23 cellular contexts compared by ENCODE assay signal in genomic region chr17:10621397-10621796, GRCh38.
"Had no signal": no experiment of that assay in that cellular context is flagged by ENCODE, and none has a peak within 500 bp of the region (broad histone marks: within the 10 kb centered on the region; RNA-seq: fewer than 3 reads in every experiment).

No MANE protein-coding gene starts in this region.

- H3K4me1 Mint-ChIP-seq: activated CD4-positive, alpha-beta T cell treated with anti-CD3 and anti-CD28 coated beads, Interleukin-2, amount 10 ng/mL, durations not matched to agents 24 days and 14 days; activated CD8-positive, alpha-beta memory T cell treated with anti-CD3 and anti-CD28 coated beads, Interleukin-2, amount 10 ng/mL, durations not matched to agents 7 days and 5 days; activated naive CD4-positive, alpha-beta T cell treated with anti-CD3 and anti-CD28 coated beads, Interleukin-2, amount 50 U/mL, for 24 hours had no signal

- DNase-seq: activated CD4-positive, alpha-beta T cell treated with anti-CD3 and anti-CD28 coated beads, Interleukin-2, amount 10 ng/mL, durations not matched to agents 24 days and 14 days; activated CD4-positive, alpha-beta T cell treated with anti-CD3 and anti-CD28 coated beads, Interleukin-2, amount 50 U/mL, for 48 hours; activated CD4-positive, CD25-positive, alpha-beta regulatory T cell treated with anti-CD3 and anti-CD28 coated beads, Interleukin-2, amount 50 U/mL, for 72 hours; activated CD8-positive, alpha-beta memory T cell treated with anti-CD3 and anti-CD28 coated beads, Interleukin-2, amount 10 ng/mL, durations not matched to agents 7 days and 5 days; activated effector memory CD4-positive, alpha-beta T cell treated with Interleukin-2 at 50 U/mL for 16 hours; activated naive CD4-positive, alpha-beta T cell; activated T-cell treated with anti-CD3 and anti-CD28 coated beads, Interleukin-2, amount 50 U/mL, for 24 hours; amniotic stem cell; MM.1S; NCI-H1105; NCI-H1436 treated with DMSO at 0.1 percent for 48 hours; NCI-H187; NCI-H2081; NCI-H510A treated with DMSO at 0.1 percent for 48 hours; NCI-H69; Peyer's patch; SHP77; SW 1271 had no signal

- H3K27ac ChIP-seq: Peyer's patch, SJSA1 had no signal

- H3K4me3 ChIP-seq: Peyer's patch, SJSA1 had no signal

- H3K4me1 ChIP-seq: Peyer's patch, SJSA1 had no signal

- H3K27me3 ChIP-seq: Peyer's patch, SJSA1 had no signal

- H3K9me3 Mint-ChIP-seq: activated CD4-positive, alpha-beta T cell treated with anti-CD3 and anti-CD28 coated beads, Interleukin-2, amount 10 ng/mL, durations not matched to agents 24 days and 14 days; activated naive CD4-positive, alpha-beta T cell treated with anti-CD3 and anti-CD28 coated beads, Interleukin-2, amount 50 U/mL, for 24 hours; activated T-cell treated with anti-CD3 and anti-CD28 coated beads, Interleukin-2, amount 50 U/mL, for 24 hours; activated T-helper 1 cell treated with anti-CD3 and anti-CD28 coated beads, Interleukin-12 subunit alpha, Interleukin-12 subunit beta, Interleukin-2, Interleukin-4 antibody, amounts not matched to agents 30 ng/mL and 10 ng/mL and 1 ng/mL, durations not matched to agents 14 hours and 24 hours and 36 hours had no signal

- H3K9me3 ChIP-seq: Peyer's patch, SJSA1 had no signal

- H3K36me3 ChIP-seq: Peyer's patch, SJSA1 had no signal

- H3K4me3 Mint-ChIP-seq: activated CD4-positive, alpha-beta T cell treated with anti-CD3 and anti-CD28 coated beads, Interleukin-2, amount 10 ng/mL, durations not matched to agents 24 days and 14 days; activated CD8-positive, alpha-beta memory T cell treated with anti-CD3 and anti-CD28 coated beads, Interleukin-2, amount 10 ng/mL, durations not matched to agents 7 days and 5 days; activated naive CD4-positive, alpha-beta T cell treated with anti-CD3 and anti-CD28 coated beads, Interleukin-2, amount 50 U/mL, for 24 hours; activated T-cell treated with anti-CD3 and anti-CD28 coated beads, Interleukin-2, amount 50 U/mL, for 24 hours; activated T-helper 1 cell treated with anti-CD3 and anti-CD28 coated beads, Interleukin-12 subunit alpha, Interleukin-12 subunit beta, Interleukin-2, Interleukin-4 antibody, amounts not matched to agents 30 ng/mL and 10 ng/mL and 1 ng/mL, durations not matched to agents 14 hours and 24 hours and 36 hours; brain had no signal

- ATAC-seq: activated CD8-positive, alpha-beta memory T cell treated with anti-CD3 and anti-CD28 coated beads, Interleukin-2, amount 10 ng/mL, durations not matched to agents 7 days and 5 days; SK-N-SH treated with all-trans-retinoic acid at 6 μM for 48 hours had no signal

- H3K27me3 Mint-ChIP-seq: activated CD4-positive, alpha-beta T cell treated with anti-CD3 and anti-CD28 coated beads, Interleukin-2, amount 10 ng/mL, durations not matched to agents 24 days and 14 days; activated CD8-positive, alpha-beta memory T cell treated with anti-CD3 and anti-CD28 coated beads, Interleukin-2, amount 10 ng/mL, durations not matched to agents 7 days and 5 days; activated naive CD4-positive, alpha-beta T cell treated with anti-CD3 and anti-CD28 coated beads, Interleukin-2, amount 50 U/mL, for 24 hours; activated T-cell treated with anti-CD3 and anti-CD28 coated beads, Interleukin-2, amount 50 U/mL, for 24 hours had no signal

- H3K27ac Mint-ChIP-seq: activated CD4-positive, alpha-beta T cell treated with anti-CD3 and anti-CD28 coated beads, Interleukin-2, amount 10 ng/mL, durations not matched to agents 24 days and 14 days; activated CD8-positive, alpha-beta memory T cell treated with anti-CD3 and anti-CD28 coated beads, Interleukin-2, amount 10 ng/mL, durations not matched to agents 7 days and 5 days; activated naive CD4-positive, alpha-beta T cell treated with anti-CD3 and anti-CD28 coated beads, Interleukin-2, amount 50 U/mL, for 24 hours; activated T-cell treated with anti-CD3 and anti-CD28 coated beads, Interleukin-2, amount 50 U/mL, for 24 hours; activated T-helper 1 cell treated with anti-CD3 and anti-CD28 coated beads, Interleukin-12 subunit alpha, Interleukin-12 subunit beta, Interleukin-2, Interleukin-4 antibody, amounts not matched to agents 30 ng/mL and 10 ng/mL and 1 ng/mL, durations not matched to agents 14 hours and 24 hours and 36 hours had no signal

- H3K36me3 Mint-ChIP-seq: activated CD8-positive, alpha-beta memory T cell treated with anti-CD3 and anti-CD28 coated beads, Interleukin-2, amount 10 ng/mL, durations not matched to agents 7 days and 5 days; activated naive CD4-positive, alpha-beta T cell treated with anti-CD3 and anti-CD28 coated beads, Interleukin-2, amount 50 U/mL, for 24 hours; brain had no signal
